Comparison of ENCODE assay signal across 11 cellular contexts in genomic region chr19:32464279-32464678, GRCh38.
DNase-seq lines count a peak whose midpoint lies in the region; ATAC-seq and TF ChIP-seq lines count a peak whose summit lies in the region.
"Had no signal": no experiment of that assay in that cellular context is flagged by ENCODE, and none has a peak within 500 bp of the region (broad histone marks: within the 10 kb centered on the region; RNA-seq: fewer than 3 reads in every experiment).

No MANE protein-coding gene starts in this region.

- peak; percentile 2 for TF ChIP-seq CTCF in GM20000 (IDR thresholded peaks at IDR 0.05; ENCODE audit: extremely low read depth, missing control alignments)
- peak; percentile 43 for TF ChIP-seq CTCF in fibroblast of pulmonary artery (IDR thresholded peaks at IDR 0.05; ENCODE audit: low read length, missing control alignments)

- ATAC-seq in HG02571 (IDR thresholded peaks at IDR 0.05; ENCODE audit: unreplicated experiment) (no peak), GM21529 (IDR thresholded peaks at IDR 0.05; ENCODE audit: unreplicated experiment) (no peak)

- no peak overlapping the region for H3K4me3 ChIP-seq in fibroblast of pulmonary artery (replicated peaks; ENCODE audit: low read depth, low read length)

- DNase-seq in AG08395 (ENCODE audit: low spot score) (peak; percentile 18), GM20000 (ENCODE audit: low spot score) (no peak), OCI-M1 (lab: John Stamatoyannopoulos, UW) (peak; percentile 50), fibroblast of pulmonary artery (ENCODE audit: low read depth) (peak; percentile 36), NCI-H1436 (lab: John Stamatoyannopoulos, UW) (no peak)
- no peak for DNase-seq in stimulated activated CD8-positive, alpha-beta memory T cell treated with anti-CD3 and anti-CD28 coated beads, Interleukin-4, amount 100 ng/mL, for 48 hours
- DNase-seq: activated naive CD4-positive, alpha-beta T cell treated with anti-CD3 and anti-CD28 coated beads for 36 hours; kidney; stimulated activated CD4-positive, alpha-beta T cell treated with anti-CD3 and anti-CD28 coated beads, Interleukin-2, amount 100 ng/mL, for 48 hours had no signal

Comparison
In these comparisons a context has a peak if more than half of its experiments do, and no peak if none do; other contexts are left out.
1. DNase-seq: peak in AG08395 (single experiment), OCI-M1 (single experiment) and fibroblast of pulmonary artery (single experiment); none in GM20000 (single experiment), NCI-H1436 (single experiment) and stimulated activated CD8-positive, alpha-beta memory T cell treated with anti-CD3 and anti-CD28 coated beads, Interleukin-4, amount 100 ng/mL, for 48 hours (single experiment).